Comparison of ENCODE assay signal across 20 cellular contexts in the genomic region with DNA sequence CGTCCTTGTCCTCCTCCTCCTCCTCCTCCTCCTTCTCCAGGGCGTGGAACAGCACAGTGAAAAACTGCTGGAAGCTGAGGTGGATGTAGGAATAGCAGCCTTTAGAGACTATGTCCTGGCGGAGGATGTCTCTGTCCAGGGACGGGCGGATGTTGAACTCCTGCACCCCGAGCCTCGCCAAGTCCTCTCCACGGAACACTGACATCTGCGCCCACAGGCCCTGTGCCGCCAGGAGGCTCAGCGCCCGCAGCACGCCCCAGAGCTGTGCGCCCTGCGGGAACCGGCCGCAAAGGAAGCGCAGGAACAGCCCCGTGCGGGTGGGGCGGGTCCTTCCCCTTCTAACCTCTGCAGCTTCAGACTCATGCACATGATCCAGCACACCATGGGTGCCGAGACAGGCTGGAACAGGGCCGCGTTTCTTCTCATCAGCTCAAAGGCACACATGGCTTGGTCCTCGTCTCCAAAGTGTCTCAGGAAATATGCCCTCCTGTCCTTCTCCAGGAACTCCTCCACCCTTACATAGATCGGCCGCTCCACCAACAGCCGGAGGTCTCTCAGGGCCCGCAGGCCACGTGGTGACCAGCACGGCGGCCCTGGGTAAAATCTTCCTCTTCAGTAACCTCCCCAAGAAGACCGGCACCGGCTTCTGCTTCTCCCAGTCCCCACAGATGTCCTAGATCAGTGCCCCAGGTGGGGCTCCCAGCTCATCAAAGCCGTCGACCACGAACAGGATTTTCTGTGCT. TPM values are rescaled to one million over a fixed set of nuclear protein-coding genes. Genes with fewer than 3 reads are reported as not detected.
A peak's percentile ranks its signal among the peaks of the same experiment; 100 is the strongest.
DNase-seq lines count a peak whose midpoint lies in the region; ATAC-seq and TF ChIP-seq lines count a peak whose summit lies in the region.
"Had no signal": no experiment of that assay in that cellular context is flagged by ENCODE, and none has a peak within 500 bp of the region (broad histone marks: within the 10 kb centered on the region; RNA-seq: fewer than 3 reads in every experiment).

No MANE protein-coding gene starts in this region.

- no peak overlapping the region; the same call in 1 of the 2 replicates for H2BK15ac ChIP-seq in H9 (ENCODE audit: low read depth, low read length)

- no peaks in the 10 kb centered on the region for H3K79me2 ChIP-seq in H9 (ENCODE audit: insufficient read depth, low read length)

- H3K27ac ChIP-seq in right cardiac atrium (ENCODE audit: low read length) (no peak overlapping the region), right atrium auricular region (no peak overlapping the region), H9 (ENCODE audit: insufficient read length, low read depth, low read length) (no peak overlapping the region)
- H3K27ac ChIP-seq: 22Rv1, BLaER1, C4-2B had no signal

- intact Hi-C loops in right cardiac atrium (cut with DNase I), result no loop called here
- intact Hi-C loops in sciatic nerve (cut with DNase I), result no loop called here

- no peak overlapping the region for H3K4me3 Mint-ChIP-seq in H9
- H3K4me3 Mint-ChIP-seq: B cell; CD8-positive, alpha-beta T cell; GM23338; HFFc6 had no signal

- peaks cover 17 to 20% (median 19%) of the 10 kb centered on the region in 3 experiments for H3K36me3 Mint-ChIP-seq in H9 (ENCODE audit: insufficient read depth in 1 of 3, low read depth in 3 of 3)
- H3K36me3 Mint-ChIP-seq: CD4-positive, CD25-positive, alpha-beta regulatory T cell; CD8-positive, alpha-beta T cell had no signal

- H4K91ac ChIP-seq in H9 (ENCODE audit: insufficient read length, low read depth, low read length), result no peak overlapping the region

- ATAC-seq in right cardiac atrium, result no peak
- ATAC-seq in sciatic nerve, result no peak
- ATAC-seq: CD8-positive, alpha-beta T cell; GM23338 had no signal

- no peaks in the 10 kb centered on the region for H3K36me3 ChIP-seq in right atrium auricular region
- H3K36me3 ChIP-seq: BLaER1, HAP-1 had no signal

- H2AK5ac ChIP-seq in H9 (ENCODE audit: insufficient read length, low read length), result no peak overlapping the region

- no peak overlapping the region for H4K8ac ChIP-seq in H9 (replicated peaks; ENCODE audit: insufficient read length, low read depth, low read length)

- H3K4me1 ChIP-seq in right cardiac atrium (ENCODE audit: control insufficient read depth, insufficient read depth, low read length) (no peaks in the 10 kb centered on the region), right atrium auricular region (no peaks in the 10 kb centered on the region), H9 (ENCODE audit: insufficient read depth, low read length) (no peaks in the 10 kb centered on the region)
- H3K4me1 ChIP-seq: Caco-2 had no signal

- H3K56ac ChIP-seq in H9 (ENCODE audit: insufficient read length, low read depth, low read length), result no peak overlapping the region

- H3K27ac Mint-ChIP-seq in H9, result no peak overlapping the region
- H3K27ac Mint-ChIP-seq: B cell; CD4-positive, CD25-positive, alpha-beta regulatory T cell; CD8-positive, alpha-beta T cell; GM23338; HFFc6 had no signal

- H3K4me1 Mint-ChIP-seq in H9, result peaks cover 0 to 17% of the 10 kb centered on the region in 2 experiments; a peak in 2 of 4 replicates
- H3K4me1 Mint-ChIP-seq: B cell; CD4-positive, CD25-positive, alpha-beta regulatory T cell had no signal

- no peak overlapping the region for H2BK12ac ChIP-seq in H9 (ENCODE audit: insufficient read length, low read depth, low read length)

- no peak overlapping the region for H3K4me2 ChIP-seq in H9 (ENCODE audit: insufficient read depth, insufficient read length, low read length)
- H3K4me2 ChIP-seq: GM23338 had no signal

- H2BK5ac ChIP-seq in H9 (ENCODE audit: insufficient read length, low read length), result no peak overlapping the region

- H2AFZ ChIP-seq in H9 (ENCODE audit: low read length), result no peak overlapping the region
- H2AFZ ChIP-seq: GM23338 had no signal

- no peak overlapping the region for H3K14ac ChIP-seq in H9 (ENCODE audit: insufficient read depth, low read length)

- H3K79me1 ChIP-seq in H9 (ENCODE audit: insufficient read depth, low read depth, low read length, poor library complexity, severe bottlenecking), result no peaks in the 10 kb centered on the region

- H3T11ph ChIP-seq in H9 (ENCODE audit: low read length), result no peak overlapping the region

- H3K27me3 ChIP-seq in right cardiac atrium (ENCODE audit: control insufficient read depth, insufficient read depth) (no peaks in the 10 kb centered on the region), right atrium auricular region (no peaks in the 10 kb centered on the region), H9 (ENCODE audit: insufficient read depth, low read length) (no peaks in the 10 kb centered on the region)

- no peak overlapping the region for H3K4me3 ChIP-seq in right cardiac atrium (ENCODE audit: low read length)
- H3K4me3 ChIP-seq in right atrium auricular region, result no peak overlapping the region
- H3K4me3 ChIP-seq: BLaER1, GM23338, HAP-1 had no signal

- H3K18ac ChIP-seq in H9 (ENCODE audit: insufficient read length, low read depth, low read length), result no peak overlapping the region

- no peak overlapping the region for H2BK20ac ChIP-seq in H9 (ENCODE audit: low read depth, low read length, poor library complexity, severe bottlenecking)

- H4K5ac ChIP-seq in H9 (ENCODE audit: insufficient read length, low read depth, low read length), result no peak overlapping the region

- H3K9me3 ChIP-seq in right cardiac atrium (ENCODE audit: control insufficient read depth, low read length) (no peaks in the 10 kb centered on the region), right atrium auricular region (peaks cover 0 to 15% of the 10 kb centered on the region in 2 donors), H9 (ENCODE audit: control insufficient read depth, low read depth, low read length) (peaks cover 59% of the 10 kb centered on the region)
- H3K9me3 ChIP-seq: Caco-2 had no signal

- no peaks in the 10 kb centered on the region for H3K23me2 ChIP-seq in H9 (ENCODE audit: insufficient read length, low read depth, low read length, poor library complexity, severe bottlenecking)

- 92% methylated on average over 37 of the region's 37 CpGs for WGBS in right cardiac atrium
- no CpG with 5 or more reads among the region's 37 CpGs for WGBS in H9 (ENCODE audit: extremely low coverage, insufficient read length, low lambda C conversion rate)

- no peak overlapping the region for H3K23ac ChIP-seq in H9 (ENCODE audit: insufficient read length, low read depth, low read length)

- no peak overlapping the region for H3K9ac ChIP-seq in H9 (ENCODE audit: extremely low read depth, insufficient read length, low read length)
- H3K9ac ChIP-seq: BLaER1 had no signal

- H3K27me3 Mint-ChIP-seq in H9 (ENCODE audit: low read depth), result peaks cover 9% of the 10 kb centered on the region
- H3K27me3 Mint-ChIP-seq: B cell; CD4-positive, CD25-positive, alpha-beta regulatory T cell had no signal

- no peak overlapping the region for H2BK120ac ChIP-seq in H9 (ENCODE audit: low read depth, low read length, poor library complexity, severe bottlenecking)

- peaks cover 90% of the 10 kb centered on the region in 2 experiments for H3K9me3 Mint-ChIP-seq in H9

- H3K4ac ChIP-seq in H9 (ENCODE audit: low read depth, low read length), result no peak overlapping the region

- no peak for TF ChIP-seq CTCF in right atrium auricular region (IDR thresholded peaks at IDR 0.05)
- no peak for TF ChIP-seq CTCF in H9 (conservative IDR thresholded peaks at IDR 0.05)

- no peaks in the 10 kb centered on the region for H4K20me1 ChIP-seq in H9 (ENCODE audit: control insufficient read depth, insufficient read depth, insufficient read length)
- H4K20me1 ChIP-seq: BLaER1 had no signal

- DNase-seq in DMS53 (lab: John Stamatoyannopoulos, UW), result peak; percentile 37
- DNase-seq in DMS53 treated with DMSO at 0.1 percent for 48 hours (lab: John Stamatoyannopoulos, UW; ENCODE audit: unreplicated experiment), result no peak
- DNase-seq in right cardiac atrium, result peak in 2 of 3 donors; percentile 9 to 29
- DNase-seq in right atrium auricular region (ENCODE audit: low spot score), result no peak
- peak; percentile 40 for DNase-seq in sciatic nerve (ENCODE audit: low spot score)
- DNase-seq in H9, result no peak
- DNase-seq: Caco-2; CD4-positive, CD25-positive, alpha-beta regulatory T cell; CD8-positive, alpha-beta T cell; DMS153; DMS79 treated with DMSO at 0.1 percent for 48 hours; HFFc6 had no signal

RNA-seq across cellular contexts. Expression of gene NLRP2B, which starts 1.2 kb away (rescaled TPM):
- total RNA-seq in right cardiac atrium (not detected), right atrium auricular region (not detected), sciatic nerve (0.13 TPM), H9 (2021) (not detected in 2 replicates)
- polyA plus RNA-seq in right cardiac atrium, result 0.02 TPM
- total RNA-seq: B cell; Caco-2; CD4-positive, CD25-positive, alpha-beta regulatory T cell; CD8-positive, alpha-beta T cell; GM23338; H4; HFFc6 had no signal
- polyA plus RNA-seq: AG04450; CD4-positive, CD25-positive, alpha-beta regulatory T cell; GM23338 had no signal

Comparison
In these comparisons a context has a peak if more than half of its experiments do, and no peak if none do; other contexts are left out.
1. DNase-seq: peak in DMS53 (single experiment), right cardiac atrium (2 of 3) and sciatic nerve (single experiment); none in DMS53 treated with DMSO at 0.1 percent for 48 hours (single experiment), right atrium auricular region (single experiment) and H9 (single experiment).